ENCODE assay signal across 10 cellular contexts in the genomic region with DNA sequence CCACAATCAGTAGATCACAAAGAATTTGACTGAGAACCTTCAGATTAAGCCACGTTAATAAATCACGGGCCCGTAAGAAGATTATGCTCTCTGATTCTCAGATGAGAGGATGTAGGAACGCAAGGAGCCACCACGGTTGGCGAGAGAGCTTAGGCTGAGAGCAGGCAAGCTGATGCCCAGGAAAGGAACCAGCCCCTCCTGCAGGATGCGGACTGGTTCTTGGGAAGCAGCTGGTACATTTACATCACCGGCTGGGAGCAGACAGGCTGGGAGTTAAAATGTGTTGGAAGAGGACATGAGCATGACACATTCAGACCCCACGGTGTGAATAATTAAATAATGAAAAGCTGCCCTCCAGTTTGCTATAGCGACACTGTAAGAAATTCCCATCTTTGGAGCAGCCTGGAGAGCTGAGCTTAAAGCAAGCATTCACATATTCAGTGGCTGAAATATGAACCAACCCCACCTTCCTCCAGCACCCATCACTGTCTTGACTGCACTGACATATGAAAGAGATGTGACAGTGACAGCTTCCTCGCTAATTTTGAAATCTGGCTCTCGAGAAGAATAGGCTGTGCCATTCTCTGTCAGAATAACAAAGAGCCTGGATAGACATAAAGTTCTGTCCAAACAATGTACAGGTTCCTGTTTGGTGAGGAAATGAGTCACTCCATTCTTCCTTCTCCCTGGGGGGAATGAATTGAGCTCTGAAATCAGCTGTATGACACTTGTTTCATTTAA. TPM values are rescaled to one million over a fixed set of nuclear protein-coding genes. Genes with fewer than 3 reads are reported as not detected.
DNase-seq lines count a peak whose midpoint lies in the region; ATAC-seq and TF ChIP-seq lines count a peak whose summit lies in the region.
"Had no signal": no experiment of that assay in that cellular context is flagged by ENCODE, and none has a peak within 500 bp of the region (broad histone marks: within the 10 kb centered on the region; RNA-seq: fewer than 3 reads in every experiment).

No MANE protein-coding gene starts in this region.

- no peaks in the 10 kb centered on the region for H3F3A ChIP-seq in smooth muscle cell (ENCODE audit: low read depth)

- H3K27me3 Mint-ChIP-seq in glutamatergic neuron (ENCODE audit: unreplicated experiment): peaks cover 4% of the 10 kb centered on the region
- H3K27me3 Mint-ChIP-seq in activated T-helper 1 cell treated with anti-CD3 and anti-CD28 coated beads, Interleukin-12 subunit alpha, Interleukin-12 subunit beta, Interleukin-2, Interleukin-4 antibody, amounts not matched to agents 30 ng/mL and 10 ng/mL and 1 ng/mL, durations not matched to agents 14 hours and 24 hours and 36 hours (ENCODE audit: insufficient read depth): no peaks in the 10 kb centered on the region
- H3K27me3 Mint-ChIP-seq: dendritic cell treated with granulocyte-macrophage colony-stimulating factor and Interleukin-4, amounts not matched to agents 40 ng/mL and 50 ng/mL, for 4 days had no signal

- no peaks in the 10 kb centered on the region for H3K27me3 ChIP-seq in smooth muscle cell (ENCODE audit: low read depth)

- H3K36me3 Mint-ChIP-seq in glutamatergic neuron (ENCODE audit: unreplicated experiment): no peaks in the 10 kb centered on the region
- no peaks in the 10 kb centered on the region for H3K36me3 Mint-ChIP-seq in activated T-helper 1 cell treated with anti-CD3 and anti-CD28 coated beads, Interleukin-12 subunit alpha, Interleukin-12 subunit beta, Interleukin-2, Interleukin-4 antibody, amounts not matched to agents 30 ng/mL and 10 ng/mL and 1 ng/mL, durations not matched to agents 14 hours and 24 hours and 36 hours (ENCODE audit: low read depth)

- intact Hi-C loops in activated T-helper 1 cell treated with anti-CD3 and anti-CD28 coated beads, Interleukin-12 subunit alpha, Interleukin-12 subunit beta, Interleukin-2, Interleukin-4 antibody, amounts not matched to agents 30 ng/mL and 10 ng/mL and 1 ng/mL, durations not matched to agents 14 hours and 24 hours and 36 hours (cut with micrococcal nuclease): no loop called here

- H3K36me3 ChIP-seq in smooth muscle cell (ENCODE audit: low read depth): no peaks in the 10 kb centered on the region

- no peak overlapping the region for H3K4me3 Mint-ChIP-seq in glutamatergic neuron (ENCODE audit: unreplicated experiment)
- no peak overlapping the region for H3K4me3 Mint-ChIP-seq in activated T-helper 1 cell treated with anti-CD3 and anti-CD28 coated beads, Interleukin-12 subunit alpha, Interleukin-12 subunit beta, Interleukin-2, Interleukin-4 antibody, amounts not matched to agents 30 ng/mL and 10 ng/mL and 1 ng/mL, durations not matched to agents 14 hours and 24 hours and 36 hours
- H3K4me3 Mint-ChIP-seq: dendritic cell treated with granulocyte-macrophage colony-stimulating factor and Interleukin-4, amounts not matched to agents 40 ng/mL and 50 ng/mL, for 4 days had no signal

- no peak overlapping the region for H2AFZ ChIP-seq in smooth muscle cell (ENCODE audit: low read depth)

- H3K27ac ChIP-seq in smooth muscle cell (ENCODE audit: low read depth): peak overlapping the region; percentile 26

- no peak overlapping the region for H3K9ac ChIP-seq in smooth muscle cell (ENCODE audit: low read depth)

- 88% methylated on average over 12 of the region's 12 CpGs for WGBS in smooth muscle cell (ENCODE audit: low lambda C conversion rate)

- H3K4me3 ChIP-seq in smooth muscle cell: no peak overlapping the region

- TF ChIP-seq CTCF in glutamatergic neuron (IDR thresholded peaks at IDR 0.05; ENCODE audit: partially characterized antibody, unreplicated experiment) (no peak), smooth muscle cell (IDR thresholded peaks at IDR 0.05; ENCODE audit: borderline replicate concordance, insufficient read depth, poor library complexity, severe bottlenecking) (no peak)

- H3K4me2 ChIP-seq in smooth muscle cell: no peak overlapping the region

- peak; percentile 10 for DNase-seq in NCI-H1436 treated with DMSO at 0.1 percent for 48 hours (lab: John Stamatoyannopoulos, UW)
- DNase-seq in NCI-H1436 (lab: John Stamatoyannopoulos, UW): no peak
- peak; percentile 23 for DNase-seq in glutamatergic neuron
- DNase-seq in smooth muscle cell (lab: John Stamatoyannopoulos, UW; ENCODE audit: unreplicated experiment): no peak
- DNase-seq in activated T-helper 1 cell treated with anti-CD3 and anti-CD28 coated beads, Interleukin-12 subunit alpha, Interleukin-12 subunit beta, Interleukin-2, Interleukin-4 antibody, amounts not matched to agents 30 ng/mL and 10 ng/mL and 1 ng/mL, durations not matched to agents 14 hours and 24 hours and 36 hours (ENCODE audit: low spot score): no peak
- DNase-seq in OCI-M1 (lab: John Stamatoyannopoulos, UW): no peak

- H3K9me3 ChIP-seq in smooth muscle cell (replicated peaks; ENCODE audit: low read depth): no peaks in the 10 kb centered on the region

- no peak overlapping the region for H3K27ac Mint-ChIP-seq in glutamatergic neuron (ENCODE audit: unreplicated experiment)
- no peak overlapping the region for H3K27ac Mint-ChIP-seq in activated T-helper 1 cell treated with anti-CD3 and anti-CD28 coated beads, Interleukin-12 subunit alpha, Interleukin-12 subunit beta, Interleukin-2, Interleukin-4 antibody, amounts not matched to agents 30 ng/mL and 10 ng/mL and 1 ng/mL, durations not matched to agents 14 hours and 24 hours and 36 hours
- H3K27ac Mint-ChIP-seq: dendritic cell treated with granulocyte-macrophage colony-stimulating factor and Interleukin-4, amounts not matched to agents 40 ng/mL and 50 ng/mL, for 4 days had no signal

- peak; percentile 70 for ATAC-seq in SK-N-SH treated with all-trans-retinoic acid at 6 μM for 48 hours
- ATAC-seq in GM18517 (IDR thresholded peaks at IDR 0.05; ENCODE audit: unreplicated experiment): no peak

- no peaks in the 10 kb centered on the region for H4K20me1 ChIP-seq in smooth muscle cell (ENCODE audit: low read depth)

- H3K79me2 ChIP-seq in smooth muscle cell (ENCODE audit: low read depth): no peaks in the 10 kb centered on the region

- no peaks in the 10 kb centered on the region for H3K4me1 ChIP-seq in smooth muscle cell (ENCODE audit: low read depth)

- H3K4me1 Mint-ChIP-seq in glutamatergic neuron (ENCODE audit: low read depth, unreplicated experiment): peaks cover 14% of the 10 kb centered on the region
- H3K4me1 Mint-ChIP-seq in activated T-helper 1 cell treated with anti-CD3 and anti-CD28 coated beads, Interleukin-12 subunit alpha, Interleukin-12 subunit beta, Interleukin-2, Interleukin-4 antibody, amounts not matched to agents 30 ng/mL and 10 ng/mL and 1 ng/mL, durations not matched to agents 14 hours and 24 hours and 36 hours (ENCODE audit: low read depth): no peaks in the 10 kb centered on the region

- H3K9me3 Mint-ChIP-seq in glutamatergic neuron (ENCODE audit: unreplicated experiment): no peaks in the 10 kb centered on the region
- no peaks in the 10 kb centered on the region for H3K9me3 Mint-ChIP-seq in activated T-helper 1 cell treated with anti-CD3 and anti-CD28 coated beads, Interleukin-12 subunit alpha, Interleukin-12 subunit beta, Interleukin-2, Interleukin-4 antibody, amounts not matched to agents 30 ng/mL and 10 ng/mL and 1 ng/mL, durations not matched to agents 14 hours and 24 hours and 36 hours
- H3K9me3 Mint-ChIP-seq: dendritic cell treated with granulocyte-macrophage colony-stimulating factor and Interleukin-4, amounts not matched to agents 40 ng/mL and 50 ng/mL, for 4 days had no signal

TF ChIP-seq in SK-N-SH treated with all-trans-retinoic acid at 6 μM for 48 hours, 23 proteins besides CTCF, POLR2A, EP300 and RAD21:
- TF ChIP-seq ARNTL (CRISPR knock-in tag; IDR thresholded peaks at IDR 0.05; ENCODE audit: borderline replicate concordance, low read depth) (no peak), ZNF565 (CRISPR knock-in tag; conservative IDR thresholded peaks at IDR 0.05; ENCODE audit: low read depth) (no peak), OSR1 (CRISPR knock-in tag; IDR thresholded peaks at IDR 0.05) (no peak), ZFP3 (CRISPR knock-in tag; IDR thresholded peaks at IDR 0.05) (no peak)
- TF ChIP-seq, protein P1, sequence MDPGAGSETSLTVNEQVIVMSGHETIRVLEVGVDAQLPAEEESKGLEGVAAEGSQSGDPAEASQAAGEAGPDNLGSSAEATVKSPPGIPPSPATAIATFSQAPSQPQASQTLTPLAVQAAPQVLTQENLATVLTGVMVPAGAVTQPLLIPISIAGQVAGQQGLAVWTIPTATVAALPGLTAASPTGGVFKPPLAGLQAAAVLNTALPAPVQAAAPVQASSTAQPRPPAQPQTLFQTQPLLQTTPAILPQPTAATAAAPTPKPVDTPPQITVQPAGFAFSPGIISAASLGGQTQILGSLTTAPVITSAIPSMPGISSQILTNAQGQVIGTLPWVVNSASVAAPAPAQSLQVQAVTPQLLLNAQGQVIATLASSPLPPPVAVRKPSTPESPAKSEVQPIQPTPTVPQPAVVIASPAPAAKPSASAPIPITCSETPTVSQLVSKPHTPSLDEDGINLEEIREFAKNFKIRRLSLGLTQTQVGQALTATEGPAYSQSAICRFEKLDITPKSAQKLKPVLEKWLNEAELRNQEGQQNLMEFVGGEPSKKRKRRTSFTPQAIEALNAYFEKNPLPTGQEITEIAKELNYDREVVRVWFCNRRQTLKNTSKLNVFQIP (CRISPR knock-in tag; IDR thresholded peaks at IDR 0.05; ENCODE audit: borderline replicate concordance, low read depth): 0 out of 2 replicates have a peak, but pooled peaks have one; percentile 38

RNA-seq across cellular contexts. Expression of gene LNX1, which starts 33.1 kb away (rescaled TPM):
- total RNA-seq in glutamatergic neuron (ENCODE audit: unreplicated experiment): 0.10 TPM
- total RNA-seq in smooth muscle cell: 4.3 and 4.6 TPM in 2 replicates
- polyA plus RNA-seq in smooth muscle cell: 2.3 and 3.5 TPM in 2 replicates
- not detected in 2 replicates for total RNA-seq in activated T-helper 1 cell treated with anti-CD3 and anti-CD28 coated beads, Interleukin-12 subunit alpha, Interleukin-12 subunit beta, Interleukin-2, Interleukin-4 antibody, amounts not matched to agents 30 ng/mL and 10 ng/mL and 1 ng/mL, durations not matched to agents 14 hours and 24 hours and 36 hours
- total RNA-seq: T-helper 1 cell treated with Interleukin-12 subunit alpha and Interleukin-12 subunit beta and Interleukin-4 antibody, amounts not matched to agents 30 ng/mL and 1 ng/mL, for 36 hours had no signal

Comparison
In these comparisons a context has a peak if more than half of its experiments do, and no peak if none do; other contexts are left out.
1. DNase-seq: peak in NCI-H1436 treated with DMSO at 0.1 percent for 48 hours (single experiment) and glutamatergic neuron (single experiment); none in NCI-H1436 (single experiment), smooth muscle cell (single experiment), activated T-helper 1 cell treated with anti-CD3 and anti-CD28 coated beads, Interleukin-12 subunit alpha, Interleukin-12 subunit beta, Interleukin-2, Interleukin-4 antibody, amounts not matched to agents 30 ng/mL and 10 ng/mL and 1 ng/mL, durations not matched to agents 14 hours and 24 hours and 36 hours (single experiment) and OCI-M1 (single experiment).